In genomic region chr22:46673205-46673604, GRCh38 we compare ENCODE assay signal across 17 cellular contexts. TPM values are rescaled to one million over a fixed set of nuclear protein-coding genes. Genes with fewer than 3 reads are reported as not detected.
DNase-seq lines count a peak whose midpoint lies in the region; ATAC-seq and TF ChIP-seq lines count a peak whose summit lies in the region.
"Had no signal": no experiment of that assay in that cellular context is flagged by ENCODE, and none has a peak within 500 bp of the region (broad histone marks: within the 10 kb centered on the region; RNA-seq: fewer than 3 reads in every experiment).

No MANE protein-coding gene starts in this region.

- no peaks in the 10 kb centered on the region for H3K9me3 Mint-ChIP-seq in activated naive CD8-positive, alpha-beta T cell treated with anti-CD3 and anti-CD28 coated beads, Interleukin-2, amount 50 U/mL, for 24 hours
- H3K9me3 Mint-ChIP-seq: type B pancreatic cell had no signal

- H3K27me3 ChIP-seq in left ventricle myocardium inferior (ENCODE audit: low read depth) (no peaks in the 10 kb centered on the region), vagina (no peaks in the 10 kb centered on the region)
- H3K27me3 ChIP-seq: gastroesophageal sphincter had no signal

- H3K4me1 Mint-ChIP-seq in activated naive CD8-positive, alpha-beta T cell treated with anti-CD3 and anti-CD28 coated beads, Interleukin-2, amount 50 U/mL, for 24 hours, result peaks cover 45% of the 10 kb centered on the region

- H3K4me3 Mint-ChIP-seq in activated naive CD8-positive, alpha-beta T cell treated with anti-CD3 and anti-CD28 coated beads, Interleukin-2, amount 50 U/mL, for 24 hours, result peak overlapping the region; percentile 87
- H3K4me3 Mint-ChIP-seq: type B pancreatic cell had no signal

- H3K4me1 ChIP-seq in left ventricle myocardium inferior (peaks cover 75% of the 10 kb centered on the region), vagina (peaks cover 9% of the 10 kb centered on the region)

- TF ChIP-seq CTCF in left ventricle myocardium inferior (IDR thresholded peaks at IDR 0.05; ENCODE audit: borderline replicate concordance) (no peak), vagina (IDR thresholded peaks at IDR 0.05) (no peak)

- H3K27me3 Mint-ChIP-seq in activated naive CD8-positive, alpha-beta T cell treated with anti-CD3 and anti-CD28 coated beads, Interleukin-2, amount 50 U/mL, for 24 hours, result no peaks in the 10 kb centered on the region
- H3K27me3 Mint-ChIP-seq: activated CD8-positive, alpha-beta memory T cell treated with anti-CD3 and anti-CD28 coated beads, Interleukin-2, amount 10 ng/mL, durations not matched to agents 7 days and 5 days; type B pancreatic cell had no signal

- TF ChIP-seq POLR2A in vagina (IDR thresholded peaks at IDR 0.05), result no peak

- no peak for DNase-seq in left ventricle myocardium inferior
- DNase-seq in Right ventricle myocardium inferior (ENCODE audit: missing footprints), result no peak
- DNase-seq in activated naive CD8-positive, alpha-beta T cell treated with anti-CD3 and anti-CD28 coated beads, Interleukin-2, amount 50 U/mL, for 24 hours, result peak; percentile 38
- no peak for DNase-seq in vagina (ENCODE audit: extremely low spot score in 2 of 2)
- DNase-seq in OCI-M2 (lab: John Stamatoyannopoulos, UW; ENCODE audit: unreplicated experiment), result no peak
- DNase-seq: activated CD8-positive, alpha-beta memory T cell treated with anti-CD3 and anti-CD28 coated beads, Interleukin-2, amount 10 ng/mL, durations not matched to agents 7 days and 5 days; amniotic stem cell; C1 segment of cervical spinal cord; EL; mammary epithelial cell; MV-4-11; Right ventricle myocardium superior had no signal

- no peak for ATAC-seq in Right ventricle myocardium inferior
- no peak for ATAC-seq in activated naive CD8-positive, alpha-beta T cell treated with anti-CD3 and anti-CD28 coated beads, Interleukin-2, amount 50 U/mL, for 24 hours
- ATAC-seq in HG03342 (IDR thresholded peaks at IDR 0.05; ENCODE audit: unreplicated experiment), result no peak
- ATAC-seq: gastroesophageal sphincter, HCT116 had no signal

- H3K27ac ChIP-seq in left ventricle myocardium inferior (replicated peaks), result peak overlapping the region; percentile 76
- peak overlapping the region; percentile 94 for H3K27ac ChIP-seq in KOPT-K1 (ENCODE audit: low read depth, low read length, poor library complexity, severe bottlenecking)
- H3K27ac ChIP-seq in vagina, result peak overlapping the region; percentile 21

- intact Hi-C loops in left ventricle myocardium inferior (cut with micrococcal nuclease) (loop anchor here (10.0 kb wide), 1 partner anchor 108 kb away; no protein-coding TSS in a partner anchor), Right ventricle myocardium inferior (cut with DNase I) (no loop called here), vagina (cut with DNase I) (no loop called here)

- no peak overlapping the region for H3K4me3 ChIP-seq in left ventricle myocardium inferior
- no peak overlapping the region for H3K4me3 ChIP-seq in vagina
- H3K4me3 ChIP-seq: gastroesophageal sphincter had no signal

- peak overlapping the region; percentile 96 for H3K27ac Mint-ChIP-seq in activated naive CD8-positive, alpha-beta T cell treated with anti-CD3 and anti-CD28 coated beads, Interleukin-2, amount 50 U/mL, for 24 hours
- H3K27ac Mint-ChIP-seq: type B pancreatic cell had no signal

- peaks cover 65% of the 10 kb centered on the region for H3K36me3 ChIP-seq in left ventricle myocardium inferior
- H3K36me3 ChIP-seq in KOPT-K1 (ENCODE audit: insufficient read depth, low read length), result peaks cover 66% of the 10 kb centered on the region
- peaks cover 0 to 15% of the 10 kb centered on the region in 2 donors for H3K36me3 ChIP-seq in vagina

- no peaks in the 10 kb centered on the region for H3K9me3 ChIP-seq in left ventricle myocardium inferior (replicated peaks)
- no peaks in the 10 kb centered on the region for H3K9me3 ChIP-seq in KOPT-K1 (ENCODE audit: insufficient read depth, low read length, poor library complexity, severe bottlenecking)
- H3K9me3 ChIP-seq in vagina, result no peaks in the 10 kb centered on the region
- H3K9me3 ChIP-seq: gastroesophageal sphincter had no signal

- H3K36me3 Mint-ChIP-seq in activated naive CD8-positive, alpha-beta T cell treated with anti-CD3 and anti-CD28 coated beads, Interleukin-2, amount 50 U/mL, for 24 hours (ENCODE audit: low read depth), result peaks cover 6% of the 10 kb centered on the region
- H3K36me3 Mint-ChIP-seq: activated CD8-positive, alpha-beta memory T cell treated with anti-CD3 and anti-CD28 coated beads, Interleukin-2, amount 10 ng/mL, durations not matched to agents 7 days and 5 days had no signal

RNA-seq across cellular contexts. Expression of gene GRAMD4, which starts 53.0 kb away (rescaled TPM):
- total RNA-seq in left ventricle myocardium inferior, result 77.6 TPM
- 80.0 TPM for total RNA-seq in Right ventricle myocardium inferior
- total RNA-seq in vagina, result 28.7 TPM

Comparison
In these comparisons a context has a peak if more than half of its experiments do, and no peak if none do; other contexts are left out.
1. H3K27ac ChIP-seq: peak in every context shown above with its lines; median percentile 94 in KOPT-K1; 76 in left ventricle myocardium inferior; 21 in vagina.